Comparison of ENCODE assay signal across 9 cellular contexts in genomic region chr6:142377112-142377848, GRCh38.
A peak's percentile ranks its signal among the peaks of the same experiment; 100 is the strongest.
DNase-seq lines count a peak whose midpoint lies in the region; ATAC-seq lines count a peak whose summit lies in the region.
"Had no signal": no experiment of that assay in that cellular context is flagged by ENCODE, and none has a peak within 500 bp of the region (broad histone marks: within the 10 kb centered on the region; RNA-seq: fewer than 3 reads in every experiment).

No MANE protein-coding gene starts in this region.

- H3K4me1 ChIP-seq in CD4-positive, alpha-beta memory T cell (ENCODE audit: insufficient read depth, low read length): no peaks in the 10 kb centered on the region

- in situ Hi-C loops in SK-MEL-5 (cut with HindIII; ENCODE audit: low pct_unique_long_range_greater_than_20kb, low sequenced_read_pairs): no loop called here

- H3K4me1 Mint-ChIP-seq in CD4-positive, alpha-beta memory T cell: peaks cover 0 to 3% (median 0%) of the 10 kb centered on the region in 4 donors

- H3K27ac Mint-ChIP-seq in CD4-positive, alpha-beta memory T cell: no peak overlapping the region
- H3K27ac Mint-ChIP-seq: activated T-helper 2 cell treated with anti-CD3 and anti-CD28 coated beads, Interferon-gamma antibody, Interleukin-2, Interleukin-4, amounts not matched to agents 10 μg/mL and 5 μg/mL and 100 μg/mL, durations not matched to agents 14 hours and 24 hours and 36 hours had no signal

- peaks cover 9 to 10% of the 10 kb centered on the region in 2 donors for H3K27me3 Mint-ChIP-seq in CD4-positive, alpha-beta memory T cell

- no peaks in the 10 kb centered on the region for H3K36me3 Mint-ChIP-seq in CD4-positive, alpha-beta memory T cell

- peak; percentile 55 for ATAC-seq in HG02798 (IDR thresholded peaks at IDR 0.05; ENCODE audit: poor library complexity, unreplicated experiment)
- ATAC-seq in GM21723 (IDR thresholded peaks at IDR 0.05; ENCODE audit: unreplicated experiment): no peak

- POLR2A ChIA-PET in CD4-positive, alpha-beta memory T cell (lab: Charles Lee; ENCODE audit: partially characterized antibody): no interaction called here

- no peak overlapping the region for H3K4me3 ChIP-seq in CD4-positive, alpha-beta memory T cell (ENCODE audit: low read length in 2 of 2)

- H3K9me3 Mint-ChIP-seq in CD4-positive, alpha-beta memory T cell: no peaks in the 10 kb centered on the region
- H3K9me3 Mint-ChIP-seq: activated T-helper 2 cell treated with anti-CD3 and anti-CD28 coated beads, Interferon-gamma antibody, Interleukin-2, Interleukin-4, amounts not matched to agents 10 μg/mL and 5 μg/mL and 100 μg/mL, durations not matched to agents 14 hours and 24 hours and 36 hours had no signal

- intact Hi-C loops in CD4-positive, alpha-beta memory T cell (cut with micrococcal nuclease): no loop called here

- H3K9me3 ChIP-seq in CD4-positive, alpha-beta memory T cell (ENCODE audit: control insufficient read depth in 1 of 2, low read length in 2 of 2): no peaks in the 10 kb centered on the region

- H3K27ac ChIP-seq in CD4-positive, alpha-beta memory T cell (ENCODE audit: low read depth, low read length): no peak overlapping the region

- peak; percentile 19 for DNase-seq in 8988T
- DNase-seq in SK-MEL-5 (ENCODE audit: low read depth, low spot score): peak; percentile 73
- DNase-seq in iris pigment epithelial cell (ENCODE audit: low read depth): peak; percentile 64
- DNase-seq in CD4-positive, alpha-beta memory T cell: no peak
- no peak for DNase-seq in activated CD4-positive, alpha-beta T cell treated with anti-CD3 and anti-CD28 coated beads for 48 hours
- no peak for DNase-seq in HuH-7.5 (ENCODE audit: low spot score)

- no peaks in the 10 kb centered on the region for H3K27me3 ChIP-seq in CD4-positive, alpha-beta memory T cell (ENCODE audit: insufficient read depth, low read length)

- CTCF ChIA-PET in CD4-positive, alpha-beta memory T cell (lab: Charles Lee; ENCODE audit: partially characterized antibody): interaction anchor here (1.3 to 1.6 kb wide), 2 partner anchors 9 to 13 kb away, joined by 4 read pairs; no protein-coding TSS in a partner anchor

- no peaks in the 10 kb centered on the region for H3K36me3 ChIP-seq in CD4-positive, alpha-beta memory T cell (ENCODE audit: insufficient read depth, low read length)

- no peak overlapping the region for H3K4me3 Mint-ChIP-seq in CD4-positive, alpha-beta memory T cell

Comparison
In these comparisons a context has a peak if more than half of its experiments do, and no peak if none do; other contexts are left out.
1. DNase-seq: peak in 8988T (single experiment), SK-MEL-5 (single experiment) and iris pigment epithelial cell (single experiment); none in CD4-positive, alpha-beta memory T cell (0 of 5), activated CD4-positive, alpha-beta T cell treated with anti-CD3 and anti-CD28 coated beads for 48 hours (single experiment) and HuH-7.5 (single experiment).